ENCODE assay signal across 34 cellular contexts in genomic region chr1:119467219-119467618, GRCh38. TPM values are rescaled to one million over a fixed set of nuclear protein-coding genes. Genes with fewer than 3 reads are reported as not detected.
"Had no signal": no experiment of that assay in that cellular context is flagged by ENCODE, and none has a peak within 500 bp of the region (broad histone marks: within the 10 kb centered on the region; RNA-seq: fewer than 3 reads in every experiment).

No MANE protein-coding gene starts in this region.

- H3K36me3 Mint-ChIP-seq: activated CD4-positive, alpha-beta memory T cell treated with anti-CD3 and anti-CD28 coated beads for 36 hours; activated naive CD4-positive, alpha-beta T cell treated with anti-CD3 and anti-CD28 coated beads, Interleukin-2, amount 10 ng/mL, durations not matched to agents 7 days and 5 days; activated naive CD8-positive, alpha-beta T cell treated with anti-CD3 and anti-CD28 coated beads, Interleukin-2, amount 10 ng/mL, durations not matched to agents 7 days and 5 days; naive thymus-derived CD8-positive, alpha-beta T cell; stimulated activated naive B cell treated with anti-CD40 and anti-IgM and Interleukin-4, amounts not matched to agents 10 μg/mL and 1 μg/mL and 100 μg/mL, for 72 hours had no signal

- H3K9me3 ChIP-seq: heart right ventricle, psoas muscle, stomach, thyroid gland, upper lobe of left lung had no signal

- H3K27me3 ChIP-seq: brain microvascular endothelial cell, stomach, thyroid gland, upper lobe of left lung had no signal

- H3K27ac ChIP-seq: brain microvascular endothelial cell, heart right ventricle, parathyroid adenoma, psoas muscle, stomach, thyroid gland, upper lobe of left lung, WERI-Rb-1 had no signal

- H3K36me3 ChIP-seq: brain microvascular endothelial cell, heart right ventricle, stomach, thyroid gland, upper lobe of left lung, WERI-Rb-1 had no signal

- H3K27ac Mint-ChIP-seq: activated CD4-positive, alpha-beta memory T cell treated with anti-CD3 and anti-CD28 coated beads for 36 hours; activated naive CD4-positive, alpha-beta T cell treated with anti-CD3 and anti-CD28 coated beads, Interleukin-2, amount 10 ng/mL, durations not matched to agents 7 days and 5 days; activated naive CD8-positive, alpha-beta T cell treated with anti-CD3 and anti-CD28 coated beads, Interleukin-2, amount 10 ng/mL, durations not matched to agents 7 days and 5 days; activated T-helper 1 cell treated with anti-CD3 and anti-CD28 coated beads, Interleukin-12 subunit alpha, Interleukin-12 subunit beta, Interleukin-2, Interleukin-4 antibody, amounts not matched to agents 30 ng/mL and 10 ng/mL and 1 ng/mL, durations not matched to agents 14 hours and 24 hours and 36 hours; dendritic cell treated with granulocyte-macrophage colony-stimulating factor and Interleukin-4, amounts not matched to agents 40 ng/mL and 50 ng/mL, for 4 days; naive thymus-derived CD8-positive, alpha-beta T cell; stimulated activated naive B cell treated with anti-CD40 and anti-IgM and Interleukin-4, amounts not matched to agents 10 μg/mL and 1 μg/mL and 100 μg/mL, for 72 hours; T-helper 17 cell had no signal

- H3K9ac ChIP-seq: parathyroid adenoma had no signal

- H3K27me3 Mint-ChIP-seq: activated CD4-positive, alpha-beta memory T cell treated with anti-CD3 and anti-CD28 coated beads for 36 hours; T-helper 17 cell had no signal

- H3K4me3 ChIP-seq: heart right ventricle, psoas muscle, stomach, thyroid gland, upper lobe of left lung had no signal

- H3K4me3 Mint-ChIP-seq: activated CD4-positive, alpha-beta memory T cell treated with anti-CD3 and anti-CD28 coated beads for 36 hours; activated naive CD4-positive, alpha-beta T cell treated with anti-CD3 and anti-CD28 coated beads, Interleukin-2, amount 10 ng/mL, durations not matched to agents 7 days and 5 days; activated naive CD8-positive, alpha-beta T cell treated with anti-CD3 and anti-CD28 coated beads, Interleukin-2, amount 10 ng/mL, durations not matched to agents 7 days and 5 days; activated T-helper 1 cell treated with anti-CD3 and anti-CD28 coated beads, Interleukin-12 subunit alpha, Interleukin-12 subunit beta, Interleukin-2, Interleukin-4 antibody, amounts not matched to agents 30 ng/mL and 10 ng/mL and 1 ng/mL, durations not matched to agents 14 hours and 24 hours and 36 hours; dendritic cell treated with granulocyte-macrophage colony-stimulating factor and Interleukin-4, amounts not matched to agents 40 ng/mL and 50 ng/mL, for 4 days; naive thymus-derived CD8-positive, alpha-beta T cell; neural crest cell; stimulated activated naive B cell treated with anti-CD40 and anti-IgM and Interleukin-4, amounts not matched to agents 10 μg/mL and 1 μg/mL and 100 μg/mL, for 72 hours; T-helper 17 cell had no signal

- H3K4me1 ChIP-seq: heart right ventricle, parathyroid adenoma, psoas muscle, stomach, thyroid gland had no signal

- H3K4me1 Mint-ChIP-seq: activated naive CD4-positive, alpha-beta T cell treated with anti-CD3 and anti-CD28 coated beads, Interleukin-2, amount 10 ng/mL, durations not matched to agents 7 days and 5 days; activated naive CD8-positive, alpha-beta T cell treated with anti-CD3 and anti-CD28 coated beads, Interleukin-2, amount 10 ng/mL, durations not matched to agents 7 days and 5 days; naive thymus-derived CD8-positive, alpha-beta T cell; neural crest cell; stimulated activated naive B cell treated with anti-CD40 and anti-IgM and Interleukin-4, amounts not matched to agents 10 μg/mL and 1 μg/mL and 100 μg/mL, for 72 hours; T-helper 17 cell had no signal

- H3K9me3 Mint-ChIP-seq: activated CD4-positive, alpha-beta memory T cell treated with anti-CD3 and anti-CD28 coated beads for 36 hours; activated naive CD4-positive, alpha-beta T cell treated with anti-CD3 and anti-CD28 coated beads, Interleukin-2, amount 10 ng/mL, durations not matched to agents 7 days and 5 days; activated naive CD8-positive, alpha-beta T cell treated with anti-CD3 and anti-CD28 coated beads, Interleukin-2, amount 10 ng/mL, durations not matched to agents 7 days and 5 days; activated T-helper 1 cell treated with anti-CD3 and anti-CD28 coated beads, Interleukin-12 subunit alpha, Interleukin-12 subunit beta, Interleukin-2, Interleukin-4 antibody, amounts not matched to agents 30 ng/mL and 10 ng/mL and 1 ng/mL, durations not matched to agents 14 hours and 24 hours and 36 hours; dendritic cell treated with granulocyte-macrophage colony-stimulating factor and Interleukin-4, amounts not matched to agents 40 ng/mL and 50 ng/mL, for 4 days; stimulated activated naive B cell treated with anti-CD40 and anti-IgM and Interleukin-4, amounts not matched to agents 10 μg/mL and 1 μg/mL and 100 μg/mL, for 72 hours had no signal

- ATAC-seq: activated CD4-positive, CD25-positive, alpha-beta regulatory T cell treated with anti-CD3 and anti-CD28 coated beads, Interleukin-2, amount 50 U/mL, for 24 hours; heart right ventricle; left ventricle myocardium superior; naive thymus-derived CD8-positive, alpha-beta T cell; psoas muscle; stimulated activated naive B cell treated with anti-CD40 and anti-IgM and Interleukin-4, amounts not matched to agents 10 μg/mL and 1 μg/mL and 100 μg/mL, for 72 hours; T-helper 17 cell had no signal

- DNase-seq: activated CD4-positive, alpha-beta memory T cell treated with anti-CD3 and anti-CD28 coated beads for 36 hours; activated CD4-positive, alpha-beta T cell treated with anti-CD3 and anti-CD28 coated beads for 48 hours; activated CD8-positive, alpha-beta memory T cell treated with anti-CD3 and anti-CD28 coated beads, Interleukin-2, amount 50 U/mL, for 4 hours; activated gamma-delta T cell; activated naive CD4-positive, alpha-beta T cell treated with anti-CD3 and anti-CD28 coated beads, Interleukin-2, amount 10 ng/mL, durations not matched to agents 7 days and 5 days; activated naive CD8-positive, alpha-beta T cell treated with anti-CD3 and anti-CD28 coated beads, Interleukin-2, amount 10 ng/mL, durations not matched to agents 7 days and 5 days; activated T-cell treated with anti-CD3 and anti-CD28 coated beads, Interleukin-2, amount 50 U/mL, for 1 hour; amniotic stem cell; brain microvascular endothelial cell; central memory CD4-positive, alpha-beta T cell; foreskin fibroblast; heart right ventricle; left ventricle myocardium superior; midbrain; naive thymus-derived CD8-positive, alpha-beta T cell; nucleus accumbens; psoas muscle; stimulated activated CD4-positive, alpha-beta T cell treated with anti-CD3 and anti-CD28 coated beads, Interleukin-15, amount 100 ng/mL, for 24 hours; stimulated activated CD4-positive, alpha-beta T cell treated with anti-CD3 and anti-CD28 coated beads, Interleukin-2, amount 100 ng/mL, for 24 hours; stimulated activated naive B cell treated with anti-CD40 and anti-IgM and Interleukin-4, amounts not matched to agents 10 μg/mL and 1 μg/mL and 100 μg/mL, for 72 hours; stomach; T-helper 17 cell; T1000; thyroid gland; upper lobe of left lung; WERI-Rb-1 had no signal

RNA-seq across cellular contexts. Expression of gene HSD3B1, which starts 39.8 kb away (rescaled TPM):
- total RNA-seq: activated CD4-positive, alpha-beta memory T cell treated with anti-CD3 and anti-CD28 coated beads for 36 hours; activated CD8-positive, alpha-beta memory T cell treated with anti-CD3 and anti-CD28 coated beads for 36 hours; activated naive CD8-positive, alpha-beta T cell treated with anti-CD3 and anti-CD28 coated beads, Interleukin-2, amount 10 ng/mL, durations not matched to agents 7 days and 5 days; activated T-helper 1 cell treated with anti-CD3 and anti-CD28 coated beads, Interleukin-12 subunit alpha, Interleukin-12 subunit beta, Interleukin-2, Interleukin-4 antibody, amounts not matched to agents 30 ng/mL and 10 ng/mL and 1 ng/mL, durations not matched to agents 14 hours and 24 hours and 36 hours; epithelial cell of proximal tubule; heart right ventricle; left ventricle myocardium superior; naive thymus-derived CD8-positive, alpha-beta T cell; neural crest cell; psoas muscle; stomach; T-helper 17 cell; thyroid gland; upper lobe of left lung had no signal
- polyA plus RNA-seq: heart right ventricle; naive thymus-derived CD8-positive, alpha-beta T cell; psoas muscle; stomach had no signal

RNA-seq across cellular contexts. Expression of gene HSD3B2, which starts 52.3 kb away (rescaled TPM):
- total RNA-seq: activated CD4-positive, alpha-beta memory T cell treated with anti-CD3 and anti-CD28 coated beads for 36 hours; activated CD8-positive, alpha-beta memory T cell treated with anti-CD3 and anti-CD28 coated beads for 36 hours; activated naive CD8-positive, alpha-beta T cell treated with anti-CD3 and anti-CD28 coated beads, Interleukin-2, amount 10 ng/mL, durations not matched to agents 7 days and 5 days; activated T-helper 1 cell treated with anti-CD3 and anti-CD28 coated beads, Interleukin-12 subunit alpha, Interleukin-12 subunit beta, Interleukin-2, Interleukin-4 antibody, amounts not matched to agents 30 ng/mL and 10 ng/mL and 1 ng/mL, durations not matched to agents 14 hours and 24 hours and 36 hours; astrocyte; epithelial cell of proximal tubule; heart right ventricle; left ventricle myocardium superior; naive thymus-derived CD8-positive, alpha-beta T cell; neural crest cell; T-helper 17 cell had no signal
- polyA plus RNA-seq: naive thymus-derived CD8-positive, alpha-beta T cell; psoas muscle had no signal
